ENCODE assay signal across 9 cellular contexts in the genomic region with DNA sequence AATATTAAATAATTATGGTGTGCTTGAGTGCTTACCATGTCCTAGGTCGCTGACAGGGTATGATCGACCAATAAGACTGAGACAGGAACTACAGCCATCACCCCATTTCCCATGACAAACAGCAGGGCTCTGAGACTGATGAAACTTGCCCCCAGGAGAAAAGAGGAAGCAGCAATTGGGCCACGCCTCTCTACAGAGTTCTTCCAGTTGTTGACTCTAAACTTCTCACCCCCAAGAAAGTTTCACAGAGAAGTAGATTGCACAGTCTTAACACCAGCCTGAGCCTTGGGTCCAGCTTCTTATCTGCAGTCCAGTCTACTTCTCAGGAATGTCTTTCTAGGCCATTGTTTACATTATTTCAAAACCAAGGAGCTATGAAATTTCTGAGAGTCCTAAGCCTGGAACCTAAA.
DNase-seq lines count a peak whose midpoint lies in the region; ATAC-seq and TF ChIP-seq lines count a peak whose summit lies in the region.
"Had no signal": no experiment of that assay in that cellular context is flagged by ENCODE, and none has a peak within 500 bp of the region (broad histone marks: within the 10 kb centered on the region; RNA-seq: fewer than 3 reads in every experiment).

No MANE protein-coding gene starts in this region.

- no peaks in the 10 kb centered on the region for H4K20me1 ChIP-seq in SU-DHL-6 (ENCODE audit: low read depth, low read length)

- DNase-seq in AG04449 (ENCODE audit: low read depth, low spot score) (peak; percentile 70), inferior parietal cortex (ENCODE audit: extremely low spot score) (peak; percentile 47), SHP77 treated with DMSO at 0.1 percent for 48 hours (lab: John Stamatoyannopoulos, UW) (no peak)
- no peak for DNase-seq in activated CD8-positive, alpha-beta memory T cell treated with anti-CD3 and anti-CD28 coated beads, Interleukin-2, amount 10 ng/mL, durations not matched to agents 7 days and 5 days
- DNase-seq in CD4-positive, alpha-beta T cell: no peak

- no peaks in the 10 kb centered on the region for H3K4me1 Mint-ChIP-seq in activated CD8-positive, alpha-beta memory T cell treated with anti-CD3 and anti-CD28 coated beads, Interleukin-2, amount 10 ng/mL, durations not matched to agents 7 days and 5 days
- peaks cover 22% of the 10 kb centered on the region for H3K4me1 Mint-ChIP-seq in CD4-positive, alpha-beta T cell (ENCODE audit: low read depth)

- POLR2A ChIA-PET in AG04449 (lab: Yijun Ruan, JAX): interaction anchor here (0.6 kb wide), 1 partner anchor 339 kb away, joined by 4 read pairs; no protein-coding TSS in a partner anchor
- POLR2A ChIA-PET in CD4-positive, alpha-beta T cell (lab: Charles Lee): interaction anchor here (0.7 to 1.3 kb wide), 2 partner anchors 19 to 66 kb away, joined by 3 read pairs; no protein-coding TSS in a partner anchor

- H3K27me3 Mint-ChIP-seq in activated CD8-positive, alpha-beta memory T cell treated with anti-CD3 and anti-CD28 coated beads, Interleukin-2, amount 10 ng/mL, durations not matched to agents 7 days and 5 days: peaks cover 7% of the 10 kb centered on the region
- no peaks in the 10 kb centered on the region for H3K27me3 Mint-ChIP-seq in CD4-positive, alpha-beta T cell

- CTCF ChIA-PET in AG04449 (lab: Yijun Ruan, JAX): no interaction called here
- CTCF ChIA-PET in activated CD8-positive, alpha-beta memory T cell treated with anti-CD3 and anti-CD28 coated beads, Interleukin-2, amount 10 ng/mL, durations not matched to agents 7 days and 5 days (lab: Charles Lee): no interaction called here
- CTCF ChIA-PET in CD4-positive, alpha-beta T cell (lab: Charles Lee): interaction anchor here (0.6 kb wide), 1 partner anchor 730 kb away, joined by 3 read pairs; no protein-coding TSS in a partner anchor

- peak overlapping the region; percentile 30 for H3K9ac ChIP-seq in SU-DHL-6 (ENCODE audit: low read length)

- H3K9me3 Mint-ChIP-seq in activated CD8-positive, alpha-beta memory T cell treated with anti-CD3 and anti-CD28 coated beads, Interleukin-2, amount 10 ng/mL, durations not matched to agents 7 days and 5 days (ENCODE audit: low read depth): peaks cover 21% of the 10 kb centered on the region
- H3K9me3 Mint-ChIP-seq in CD4-positive, alpha-beta T cell: peaks cover 3% of the 10 kb centered on the region

- intact Hi-C loops in CD4-positive, alpha-beta T cell (cut with DNase I, micrococcal nuclease): no loop called here

- H3K79me2 ChIP-seq in SU-DHL-6 (ENCODE audit: insufficient read depth, low read length): no peaks in the 10 kb centered on the region

- peaks cover 16% of the 10 kb centered on the region; the same call in 1 of the 2 replicates for H3F3A ChIP-seq in SU-DHL-6 (ENCODE audit: insufficient read depth)

- H3K4me2 ChIP-seq in SU-DHL-6 (ENCODE audit: low read depth, low read length, poor library complexity, severe bottlenecking): peak overlapping the region; percentile 50

- TF ChIP-seq CTCF in AG04449 (IDR thresholded peaks at IDR 0.05; ENCODE audit: insufficient read depth, low read length, missing control alignments): no peak
- TF ChIP-seq CTCF in SU-DHL-6 (IDR thresholded peaks at IDR 0.05; ENCODE audit: insufficient read depth, low read length, poor library complexity, severe bottlenecking): no peak
- no peak for TF ChIP-seq CTCF in CD4-positive, alpha-beta T cell (IDR thresholded peaks at IDR 0.05)

- no peak overlapping the region for H3K4me3 Mint-ChIP-seq in activated CD8-positive, alpha-beta memory T cell treated with anti-CD3 and anti-CD28 coated beads, Interleukin-2, amount 10 ng/mL, durations not matched to agents 7 days and 5 days
- H3K4me3 Mint-ChIP-seq in CD4-positive, alpha-beta T cell: no peak overlapping the region

- H3K4me3 ChIP-seq in AG04449 (ENCODE audit: low read depth, low read length): no peak overlapping the region
- peak overlapping the region; percentile 1 for H3K4me3 ChIP-seq in SU-DHL-6 (ENCODE audit: insufficient read depth, low read length, poor library complexity, severe bottlenecking)
- H3K4me3 ChIP-seq: body of pancreas had no signal

- H3K36me3 ChIP-seq in SU-DHL-6 (ENCODE audit: low read length): no peaks in the 10 kb centered on the region

- no peak overlapping the region for H3K27ac Mint-ChIP-seq in activated CD8-positive, alpha-beta memory T cell treated with anti-CD3 and anti-CD28 coated beads, Interleukin-2, amount 10 ng/mL, durations not matched to agents 7 days and 5 days
- H3K27ac Mint-ChIP-seq in CD4-positive, alpha-beta T cell: no peak overlapping the region

- no peaks in the 10 kb centered on the region for H3K9me2 ChIP-seq in SU-DHL-6 (replicated peaks; ENCODE audit: insufficient read depth, low read length)

- H2AFZ ChIP-seq in SU-DHL-6 (ENCODE audit: low read depth, low read length, severe bottlenecking): peak overlapping the region; percentile 52

- peaks cover 5% of the 10 kb centered on the region for H3K36me3 Mint-ChIP-seq in activated CD8-positive, alpha-beta memory T cell treated with anti-CD3 and anti-CD28 coated beads, Interleukin-2, amount 10 ng/mL, durations not matched to agents 7 days and 5 days
- H3K36me3 Mint-ChIP-seq in CD4-positive, alpha-beta T cell (ENCODE audit: low read depth): peaks cover 6% of the 10 kb centered on the region

- H3K9me3 ChIP-seq in SU-DHL-6 (ENCODE audit: insufficient read depth, low read length): no peaks in the 10 kb centered on the region; the same call in 1 of the 2 replicates
- peaks cover 17% of the 10 kb centered on the region for H3K9me3 ChIP-seq in CD4-positive, alpha-beta T cell (ENCODE audit: control insufficient read depth, low read length)
- H3K9me3 ChIP-seq: body of pancreas had no signal

- H3K27ac ChIP-seq in SU-DHL-6 (ENCODE audit: low read depth, low read length): peak overlapping the region; percentile 78
- no peak overlapping the region for H3K27ac ChIP-seq in CD4-positive, alpha-beta T cell (ENCODE audit: low read depth, low read length)

- H3K27me3 ChIP-seq in SU-DHL-6 (ENCODE audit: low read length): no peaks in the 10 kb centered on the region
- H3K27me3 ChIP-seq in CD4-positive, alpha-beta T cell (ENCODE audit: control insufficient read depth, insufficient read depth, low read length): no peaks in the 10 kb centered on the region
- H3K27me3 ChIP-seq: body of pancreas had no signal

- peak; percentile 82 for ATAC-seq in GM19035 (IDR thresholded peaks at IDR 0.05; ENCODE audit: unreplicated experiment)
- peak; percentile 68 for ATAC-seq in HG03108 (IDR thresholded peaks at IDR 0.05; ENCODE audit: unreplicated experiment)
- ATAC-seq in activated CD8-positive, alpha-beta memory T cell treated with anti-CD3 and anti-CD28 coated beads, Interleukin-2, amount 10 ng/mL, durations not matched to agents 7 days and 5 days: no peak
- ATAC-seq in CD4-positive, alpha-beta T cell (ENCODE audit: poor library complexity): no peak
- ATAC-seq: body of pancreas had no signal

Comparison
In these comparisons a context has a peak if more than half of its experiments do, and no peak if none do; other contexts are left out.
1. DNase-seq: peak in AG04449 (single experiment) and inferior parietal cortex (single experiment); none in activated CD8-positive, alpha-beta memory T cell treated with anti-CD3 and anti-CD28 coated beads, Interleukin-2, amount 10 ng/mL, durations not matched to agents 7 days and 5 days (single experiment), CD4-positive, alpha-beta T cell (0 of 10) and SHP77 treated with DMSO at 0.1 percent for 48 hours (single experiment).
2. ATAC-seq: peak in GM19035 (single experiment) and HG03108 (single experiment); none in activated CD8-positive, alpha-beta memory T cell treated with anti-CD3 and anti-CD28 coated beads, Interleukin-2, amount 10 ng/mL, durations not matched to agents 7 days and 5 days (single experiment) and CD4-positive, alpha-beta T cell (single experiment).